Comparison of ENCODE assay signal across 9 cellular contexts in genomic region chr7:158865462-158865922, GRCh38. TPM values are rescaled to one million over a fixed set of nuclear protein-coding genes. Genes with fewer than 3 reads are reported as not detected.
DNase-seq lines count a peak whose midpoint lies in the region; FAIRE-seq and TF ChIP-seq lines count a peak whose summit lies in the region.
"Had no signal": no experiment of that assay in that cellular context is flagged by ENCODE, and none has a peak within 500 bp of the region (broad histone marks: within the 10 kb centered on the region; RNA-seq: fewer than 3 reads in every experiment).

No MANE protein-coding gene starts in this region.

- no peaks in the 10 kb centered on the region for H3K27me3 Mint-ChIP-seq in activated CD4-positive, alpha-beta memory T cell treated with anti-CD3 and anti-CD28 coated beads, Interleukin-2, amount 10 ng/mL, durations not matched to agents 7 days and 5 days
- H3K27me3 Mint-ChIP-seq in activated CD4-positive, alpha-beta memory T cell treated with anti-CD3 and anti-CD28 coated beads for 36 hours, result no peaks in the 10 kb centered on the region

- peaks cover 44% of the 10 kb centered on the region for H3K4me1 Mint-ChIP-seq in activated CD4-positive, alpha-beta memory T cell treated with anti-CD3 and anti-CD28 coated beads, Interleukin-2, amount 10 ng/mL, durations not matched to agents 7 days and 5 days
- peaks cover 27% of the 10 kb centered on the region for H3K4me1 Mint-ChIP-seq in activated CD4-positive, alpha-beta memory T cell treated with anti-CD3 and anti-CD28 coated beads for 36 hours (ENCODE audit: low read depth)

- H3K4me3 ChIP-seq in esophagus muscularis mucosa (no peak overlapping the region), small intestine (ENCODE audit: low read depth in 1 of 2, low read length in 2 of 2) (no peak overlapping the region)

- POLR2A ChIA-PET in activated CD4-positive, alpha-beta memory T cell treated with anti-CD3 and anti-CD28 coated beads, Interleukin-2, amount 10 ng/mL, durations not matched to agents 7 days and 5 days (lab: Charles Lee), result interaction anchor here (0.9 kb wide), 1 partner anchor 41 kb away, joined by 3 read pairs; no protein-coding TSS in a partner anchor
- POLR2A ChIA-PET in activated CD4-positive, alpha-beta memory T cell treated with anti-CD3 and anti-CD28 coated beads for 36 hours (lab: Charles Lee), result no interaction called here

- FAIRE-seq in small intestine (lab: Jason Lieb, UNC), result no peak

- TF ChIP-seq EP300 in esophagus muscularis mucosa (IDR thresholded peaks at IDR 0.05), result no peak

- H3K27ac ChIP-seq in esophagus muscularis mucosa (replicated peaks in 1 of 4) (peak overlapping the region; percentile 47 to 93 (median 88)), small intestine (ENCODE audit: low read depth in 1 of 2, low read length in 1 of 2) (peak overlapping the region; percentile 73 to 88)

- H3K9me3 Mint-ChIP-seq in activated CD4-positive, alpha-beta memory T cell treated with anti-CD3 and anti-CD28 coated beads, Interleukin-2, amount 10 ng/mL, durations not matched to agents 7 days and 5 days, result no peaks in the 10 kb centered on the region
- no peaks in the 10 kb centered on the region for H3K9me3 Mint-ChIP-seq in activated CD4-positive, alpha-beta memory T cell treated with anti-CD3 and anti-CD28 coated beads for 36 hours

- peaks cover 21 to 51% (median 29%) of the 10 kb centered on the region in 4 donors for H3K4me1 ChIP-seq in esophagus muscularis mucosa
- peaks cover 0 to 10% of the 10 kb centered on the region in 2 donors for H3K4me1 ChIP-seq in small intestine (ENCODE audit: control insufficient read depth in 2 of 2, insufficient read depth in 1 of 2, low read depth in 1 of 2, low read length in 1 of 2)

- H3K36me3 ChIP-seq in esophagus muscularis mucosa (peaks cover 0 to 6% (median under 1%) of the 10 kb centered on the region in 4 donors), small intestine (ENCODE audit: control insufficient read depth in 2 of 2, insufficient read depth in 2 of 2, low read length in 2 of 2) (no peaks in the 10 kb centered on the region)

- 72% methylated on average over 6 of the region's 7 CpGs for WGBS in esophagus muscularis mucosa
- WGBS in small intestine, 3 donors, result 22 to 43% (median 41%) methylated on average over 7 of the region's 7 CpGs

- no peak for TF ChIP-seq CTCF in esophagus muscularis mucosa (IDR thresholded peaks at IDR 0.05)

- intact Hi-C loops in activated CD4-positive, alpha-beta memory T cell treated with anti-CD3 and anti-CD28 coated beads for 36 hours (cut with micrococcal nuclease), result loop anchor here (10.0 kb wide), 1 partner anchor 109 kb away; no protein-coding TSS in a partner anchor
- intact Hi-C loops in esophagus muscularis mucosa (cut with DNase I), result loop anchor here (10.0 kb wide), 1 partner anchor 161 kb away; the partner anchor contains the start of gene NCAPG2

- H3K36me3 Mint-ChIP-seq in activated CD4-positive, alpha-beta memory T cell treated with anti-CD3 and anti-CD28 coated beads, Interleukin-2, amount 10 ng/mL, durations not matched to agents 7 days and 5 days (ENCODE audit: low read depth), result peaks cover 6% of the 10 kb centered on the region
- H3K36me3 Mint-ChIP-seq in activated CD4-positive, alpha-beta memory T cell treated with anti-CD3 and anti-CD28 coated beads for 36 hours, result no peaks in the 10 kb centered on the region

- no peaks in the 10 kb centered on the region for H3K9me3 ChIP-seq in esophagus muscularis mucosa
- H3K9me3 ChIP-seq in small intestine (ENCODE audit: control insufficient read depth, low read depth), result no peaks in the 10 kb centered on the region

- no peak for TF ChIP-seq POLR2A in esophagus muscularis mucosa (IDR thresholded peaks at IDR 0.05; ENCODE audit: low read depth)

- no peak overlapping the region for H3K4me3 Mint-ChIP-seq in activated CD4-positive, alpha-beta memory T cell treated with anti-CD3 and anti-CD28 coated beads, Interleukin-2, amount 10 ng/mL, durations not matched to agents 7 days and 5 days
- no peak overlapping the region for H3K4me3 Mint-ChIP-seq in activated CD4-positive, alpha-beta memory T cell treated with anti-CD3 and anti-CD28 coated beads for 36 hours

- no peak for DNase-seq in activated CD4-positive, alpha-beta memory T cell treated with anti-CD3 and anti-CD28 coated beads, Interleukin-2, amount 10 ng/mL, durations not matched to agents 7 days and 5 days
- DNase-seq in activated CD4-positive, alpha-beta memory T cell treated with anti-CD3 and anti-CD28 coated beads for 36 hours, result no peak
- peak; percentile 22 to 33 for DNase-seq in NOMO-1 (lab: John Stamatoyannopoulos, UW; ENCODE audit: unreplicated experiment in 2 of 2)
- DNase-seq in esophagus muscularis mucosa (ENCODE audit: extremely low spot score), result no peak
- peak; percentile 97 for DNase-seq in small intestine
- no peak for DNase-seq in effector CD8-positive, alpha-beta T cell (lab: John Stamatoyannopoulos, UW)
- no peak for DNase-seq in inferior parietal cortex (ENCODE audit: extremely low spot score)
- no peak for DNase-seq in SW 1271 (lab: John Stamatoyannopoulos, UW)
- DNase-seq: SHP77 had no signal

- H3K27me3 ChIP-seq in esophagus muscularis mucosa (no peaks in the 10 kb centered on the region), small intestine (ENCODE audit: control insufficient read depth in 2 of 2, insufficient read depth in 2 of 2, low read length in 2 of 2) (no peaks in the 10 kb centered on the region)

- CTCF ChIA-PET in activated CD4-positive, alpha-beta memory T cell treated with anti-CD3 and anti-CD28 coated beads, Interleukin-2, amount 10 ng/mL, durations not matched to agents 7 days and 5 days (lab: Charles Lee), result no interaction called here
- CTCF ChIA-PET in activated CD4-positive, alpha-beta memory T cell treated with anti-CD3 and anti-CD28 coated beads for 36 hours (lab: Charles Lee), result no interaction called here

- H3K27ac Mint-ChIP-seq in activated CD4-positive, alpha-beta memory T cell treated with anti-CD3 and anti-CD28 coated beads, Interleukin-2, amount 10 ng/mL, durations not matched to agents 7 days and 5 days, result peak overlapping the region; percentile 72
- no peak overlapping the region for H3K27ac Mint-ChIP-seq in activated CD4-positive, alpha-beta memory T cell treated with anti-CD3 and anti-CD28 coated beads for 36 hours

RNA-seq across cellular contexts. Expression of gene DYNC2I1, which starts 9.1 kb away (rescaled TPM):
- total RNA-seq in activated CD4-positive, alpha-beta memory T cell treated with anti-CD3 and anti-CD28 coated beads, Interleukin-2, amount 10 ng/mL, durations not matched to agents 7 days and 5 days, result 10 to 100 TPM; 12.2 to 16.1 TPM
- 10 to 100 TPM in 1 of 2 experiments, 1 to 10 TPM in 1; 9.2 to 10.2 TPM for total RNA-seq in activated CD4-positive, alpha-beta memory T cell treated with anti-CD3 and anti-CD28 coated beads for 36 hours
- total RNA-seq in esophagus muscularis mucosa, result 10 to 100 TPM; 18.3 to 32.0 (median 24.9) TPM
- 10 to 100 TPM in 2 of 3 donors, 1 to 10 TPM in 1; 7.0 to 49.6 (median 33.8) TPM for polyA plus RNA-seq in small intestine

RNA-seq across cellular contexts. Expression of gene ESYT2, which starts 36.2 kb away (rescaled TPM):
- 100 to 1,000 TPM; 128 to 133 TPM for total RNA-seq in activated CD4-positive, alpha-beta memory T cell treated with anti-CD3 and anti-CD28 coated beads, Interleukin-2, amount 10 ng/mL, durations not matched to agents 7 days and 5 days
- total RNA-seq in activated CD4-positive, alpha-beta memory T cell treated with anti-CD3 and anti-CD28 coated beads for 36 hours, result 10 to 100 TPM; 62.4 to 64.2 TPM
- total RNA-seq in esophagus muscularis mucosa, result 100 to 1,000 TPM; 166 to 235 (median 202) TPM
- 10 to 100 TPM in 2 of 3 donors, 1 to 10 TPM in 1; 10.0 to 28.9 (median 13.6) TPM for polyA plus RNA-seq in small intestine

Comparison
In these comparisons a context has a peak if more than half of its experiments do, and no peak if none do; other contexts are left out.
1. DNase-seq: peak in NOMO-1 (2 of 2) and small intestine (single experiment); none in activated CD4-positive, alpha-beta memory T cell treated with anti-CD3 and anti-CD28 coated beads, Interleukin-2, amount 10 ng/mL, durations not matched to agents 7 days and 5 days (single experiment), activated CD4-positive, alpha-beta memory T cell treated with anti-CD3 and anti-CD28 coated beads for 36 hours (single experiment), esophagus muscularis mucosa (single experiment), effector CD8-positive, alpha-beta T cell (single experiment), inferior parietal cortex (single experiment) and SW 1271 (0 of 2).